ENCODE assay signal across 8 cellular contexts in genomic region chr22:25172153-25172552, GRCh38. TPM values are rescaled to one million over a fixed set of nuclear protein-coding genes. Genes with fewer than 3 reads are reported as not detected.
DNase-seq lines count a peak whose midpoint lies in the region; ATAC-seq, FAIRE-seq and TF ChIP-seq lines count a peak whose summit lies in the region.

No MANE protein-coding gene starts in this region.

- intact Hi-C loops in testis (cut with DNase I; ENCODE audit: low total_unique reads), result no loop called here

- H2AFZ ChIP-seq in hepatocyte, result no peak overlapping the region

- no peaks in the 10 kb centered on the region for H3K79me2 ChIP-seq in hepatocyte

- H3K9me3 ChIP-seq in hepatocyte (ENCODE audit: low read depth) (no peaks in the 10 kb centered on the region), testis (no peaks in the 10 kb centered on the region)

- H4K20me1 ChIP-seq in hepatocyte (ENCODE audit: insufficient read depth, poor library complexity, severe bottlenecking), result no peaks in the 10 kb centered on the region

- DNase-seq in NCI-H345 (lab: John Stamatoyannopoulos, UW) (peak; percentile 5), NCI-H345 treated with DMSO at 0.1 percent for 48 hours (lab: John Stamatoyannopoulos, UW; ENCODE audit: unreplicated experiment) (no peak), hepatocyte (ENCODE audit: low spot score) (peak; percentile 28), testis (peak; percentile 54), mesenteric fat pad (ENCODE audit: low spot score) (no peak), D721Med (ENCODE audit: insufficient read length, low spot score) (no peak), KG1 (lab: John Stamatoyannopoulos, UW) (no peak)
- peak; percentile 42 for DNase-seq in activated CD8-positive, alpha-beta T cell treated with anti-CD3 and anti-CD28 coated beads, Interleukin-2, amount 10 ng/mL, durations not matched to agents 7 days and 5 days

- H3K4me1 ChIP-seq in hepatocyte (ENCODE audit: insufficient read depth) (no peaks in the 10 kb centered on the region), testis (no peaks in the 10 kb centered on the region)

- no peaks in the 10 kb centered on the region for H3K27me3 ChIP-seq in hepatocyte
- no peaks in the 10 kb centered on the region for H3K27me3 ChIP-seq in testis

- POLR2A ChIA-PET in activated CD8-positive, alpha-beta T cell treated with anti-CD3 and anti-CD28 coated beads, Interleukin-2, amount 10 ng/mL, durations not matched to agents 7 days and 5 days (lab: Charles Lee), result no interaction called here

- CTCF ChIA-PET in activated CD8-positive, alpha-beta T cell treated with anti-CD3 and anti-CD28 coated beads, Interleukin-2, amount 10 ng/mL, durations not matched to agents 7 days and 5 days (lab: Charles Lee), result interaction anchor here (0.7 to 2.5 kb wide), 3 partner anchors 44 to 90 kb away, joined by 3 to 9 read pairs (median 5); no protein-coding TSS in a partner anchor

- H3K9me2 ChIP-seq in hepatocyte (replicated peaks; ENCODE audit: insufficient read depth), result no peaks in the 10 kb centered on the region

- H3K36me3 ChIP-seq in hepatocyte (replicated peaks; ENCODE audit: insufficient read depth, low read depth), result no peaks in the 10 kb centered on the region
- no peaks in the 10 kb centered on the region for H3K36me3 ChIP-seq in testis (ENCODE audit: low read depth, missing control alignments)

- no peak overlapping the region for H3K27ac ChIP-seq in hepatocyte
- no peak overlapping the region for H3K27ac ChIP-seq in testis

- H3K36me3 Mint-ChIP-seq in activated CD8-positive, alpha-beta T cell treated with anti-CD3 and anti-CD28 coated beads, Interleukin-2, amount 10 ng/mL, durations not matched to agents 7 days and 5 days (ENCODE audit: low read depth), result no peaks in the 10 kb centered on the region

- FAIRE-seq in D721Med (lab: Jason Lieb, UNC), result no peak

- H3K4me1 Mint-ChIP-seq in activated CD8-positive, alpha-beta T cell treated with anti-CD3 and anti-CD28 coated beads, Interleukin-2, amount 10 ng/mL, durations not matched to agents 7 days and 5 days (ENCODE audit: low read depth), result no peaks in the 10 kb centered on the region

- no peak overlapping the region for H3K27ac Mint-ChIP-seq in activated CD8-positive, alpha-beta T cell treated with anti-CD3 and anti-CD28 coated beads, Interleukin-2, amount 10 ng/mL, durations not matched to agents 7 days and 5 days

- WGBS in hepatocyte (ENCODE audit: low lambda C conversion rate, missing lambda C conversion rate), result 80% methylated on average over 5 of the region's 5 CpGs
- 60 to 76% methylated on average over 5 of the region's 5 CpGs for WGBS in testis, 2 donors

- no peak for ATAC-seq in activated CD8-positive, alpha-beta T cell treated with anti-CD3 and anti-CD28 coated beads, Interleukin-2, amount 10 ng/mL, durations not matched to agents 7 days and 5 days

- H3K4me3 ChIP-seq in hepatocyte, result no peak overlapping the region
- no peak overlapping the region for H3K4me3 ChIP-seq in testis

- H3K4me3 Mint-ChIP-seq in activated CD8-positive, alpha-beta T cell treated with anti-CD3 and anti-CD28 coated beads, Interleukin-2, amount 10 ng/mL, durations not matched to agents 7 days and 5 days, result no peak overlapping the region

- no peaks in the 10 kb centered on the region for H3K27me3 Mint-ChIP-seq in activated CD8-positive, alpha-beta T cell treated with anti-CD3 and anti-CD28 coated beads, Interleukin-2, amount 10 ng/mL, durations not matched to agents 7 days and 5 days (ENCODE audit: low read depth)

- TF ChIP-seq POLR2A in testis (IDR thresholded peaks at IDR 0.05), result no peak

- TF ChIP-seq CTCF in hepatocyte (IDR thresholded peaks at IDR 0.05; ENCODE audit: poor library complexity), result peak; percentile 41
- peak; percentile 15 to 34 (median 24) for TF ChIP-seq CTCF in testis (IDR thresholded peaks at IDR 0.05)
- TF ChIP-seq CTCF in D721Med (IDR thresholded peaks at IDR 0.05; ENCODE audit: insufficient read depth, missing control alignments), result no peak

- no peaks in the 10 kb centered on the region for H3K9me3 Mint-ChIP-seq in activated CD8-positive, alpha-beta T cell treated with anti-CD3 and anti-CD28 coated beads, Interleukin-2, amount 10 ng/mL, durations not matched to agents 7 days and 5 days (ENCODE audit: insufficient read depth)

- H3K4me2 ChIP-seq in hepatocyte, result no peak overlapping the region

RNA-seq across cellular contexts. Expression of gene CRYBB3, which starts 27.5 kb away (rescaled TPM):
- not detected for total RNA-seq in activated CD8-positive, alpha-beta T cell treated with anti-CD3 and anti-CD28 coated beads, Interleukin-2, amount 10 ng/mL, durations not matched to agents 7 days and 5 days
- not detected in 2 replicates for total RNA-seq in hepatocyte
- polyA plus RNA-seq in hepatocyte, result not detected in 2 replicates
- under 1 TPM in 1 of 2 donors, not detected in 1; 0.63 TPM for total RNA-seq in testis
- polyA plus RNA-seq in testis (ENCODE audit: insufficient read depth, low read depth, low replicate concordance), result 0.67 TPM
- total RNA-seq in mesenteric fat pad, result not detected

RNA-seq across cellular contexts. Expression of gene CRYBB2, which starts 47.3 kb away (rescaled TPM):
- total RNA-seq in activated CD8-positive, alpha-beta T cell treated with anti-CD3 and anti-CD28 coated beads, Interleukin-2, amount 10 ng/mL, durations not matched to agents 7 days and 5 days, result not detected
- total RNA-seq in hepatocyte (0.37 TPM in 1 of 2 replicates, not detected in the other), testis (1 to 10 TPM; 4.4 to 5.2 TPM), mesenteric fat pad (not detected)
- polyA plus RNA-seq in hepatocyte (not detected in 2 replicates), testis (ENCODE audit: insufficient read depth, low read depth, low replicate concordance) (2.4 TPM)

Comparison
In these comparisons a context has a peak if more than half of its experiments do, and no peak if none do; other contexts are left out.
1. DNase-seq: peak in NCI-H345 (single experiment), activated CD8-positive, alpha-beta T cell treated with anti-CD3 and anti-CD28 coated beads, Interleukin-2, amount 10 ng/mL, durations not matched to agents 7 days and 5 days (single experiment), hepatocyte (single experiment) and testis (single experiment); none in NCI-H345 treated with DMSO at 0.1 percent for 48 hours (single experiment), mesenteric fat pad (single experiment), D721Med (single experiment) and KG1 (single experiment).